17 cellular contexts compared by ENCODE assay signal in genomic region chr6:161954699-161955276, GRCh38.
"Had no signal": no experiment of that assay in that cellular context is flagged by ENCODE, and none has a peak within 500 bp of the region (broad histone marks: within the 10 kb centered on the region; RNA-seq: fewer than 3 reads in every experiment).

No MANE protein-coding gene starts in this region.

- H3K9me3 ChIP-seq: neutrophil, tibial nerve had no signal

- H3K4me1 Mint-ChIP-seq: central memory CD8-positive, alpha-beta T cell had no signal

- H3K9me3 Mint-ChIP-seq: central memory CD8-positive, alpha-beta T cell had no signal

- H3K4me3 Mint-ChIP-seq: central memory CD8-positive, alpha-beta T cell; naive thymus-derived CD4-positive, alpha-beta T cell; nephron progenitor cell had no signal

- ATAC-seq: esophagus mucosa; naive thymus-derived CD4-positive, alpha-beta T cell had no signal

- DNase-seq: cortex of kidney; dorsolateral prefrontal cortex; effector CD8-positive, alpha-beta T cell; islet precursor cell; mammary epithelial cell; naive thymus-derived CD4-positive, alpha-beta T cell; nephron progenitor cell; posterior cingulate gyrus; stimulated activated CD4-positive, alpha-beta T cell treated with anti-CD3 and anti-CD28 coated beads, Interleukin-2, amount 100 ng/mL, for 48 hours; stimulated activated naive CD4-positive, alpha-beta T cell treated with Interleukin-2 at 50 U/mL for 16 hours had no signal

- FAIRE-seq: endometrium, frontal cortex had no signal

- H3K27me3 ChIP-seq: dorsolateral prefrontal cortex, neutrophil, tibial nerve had no signal

- H3K27ac Mint-ChIP-seq: naive thymus-derived CD4-positive, alpha-beta T cell; nephron progenitor cell had no signal

- H3K36me3 ChIP-seq: neutrophil, tibial nerve had no signal

- H3K4me2 ChIP-seq: smooth muscle cell had no signal

- H3K4me3 ChIP-seq: dorsolateral prefrontal cortex, smooth muscle cell, tibial nerve had no signal

- H3K27me3 Mint-ChIP-seq: central memory CD8-positive, alpha-beta T cell; naive thymus-derived CD4-positive, alpha-beta T cell had no signal

- H3K27ac ChIP-seq: dorsolateral prefrontal cortex, neutrophil had no signal
